ENCODE assay signal across 9 cellular contexts in the genomic region with DNA sequence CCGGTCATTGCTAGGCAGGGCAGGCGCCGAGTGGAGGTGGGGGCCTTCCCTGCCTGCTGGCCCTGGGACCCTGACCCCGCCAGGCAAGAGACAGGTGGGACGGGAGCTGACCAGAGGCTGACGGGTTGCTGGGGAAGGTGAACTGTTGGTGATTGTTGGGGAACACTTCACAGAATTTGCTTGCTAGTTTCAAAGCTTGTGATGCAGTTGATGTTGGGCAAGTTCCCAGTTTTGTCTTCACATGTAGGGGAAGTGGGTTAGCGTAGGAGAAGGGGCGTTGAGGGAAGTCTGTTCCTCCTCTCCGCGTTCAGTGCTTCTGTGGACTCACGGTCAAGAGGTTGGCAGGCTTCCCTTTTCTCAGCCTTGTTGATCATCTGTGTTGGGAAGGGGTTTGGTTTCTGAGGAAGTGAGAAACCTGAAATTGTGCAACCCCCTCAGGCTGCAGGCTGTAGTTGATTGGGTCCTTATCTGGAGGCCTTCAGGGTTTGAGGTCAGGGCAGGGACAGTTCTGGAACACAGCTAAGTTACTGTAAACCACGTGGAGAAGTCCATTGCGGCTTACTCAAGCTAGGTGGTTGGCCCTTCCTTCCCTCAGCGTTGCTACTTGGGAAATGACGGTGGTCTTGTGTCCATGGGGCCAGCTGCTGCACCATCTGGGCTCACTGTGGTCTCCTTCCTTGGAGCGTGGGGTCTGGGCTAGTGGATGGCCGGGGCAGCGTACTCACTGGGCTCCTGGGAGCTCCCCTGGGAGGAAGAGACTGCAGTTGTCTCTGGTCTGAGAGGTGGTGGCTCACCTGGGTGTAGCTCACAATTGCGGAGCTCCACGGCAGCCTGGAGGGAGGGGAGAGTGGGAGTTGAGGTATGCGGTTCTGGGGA. TPM values are rescaled to one million over a fixed set of nuclear protein-coding genes. Genes with fewer than 3 reads are reported as not detected.
DNase-seq lines count a peak whose midpoint lies in the region; ATAC-seq and TF ChIP-seq lines count a peak whose summit lies in the region.
"Had no signal": no experiment of that assay in that cellular context is flagged by ENCODE, and none has a peak within 500 bp of the region (broad histone marks: within the 10 kb centered on the region; RNA-seq: fewer than 3 reads in every experiment).

No MANE protein-coding gene starts in this region.

- H3K36me3 ChIP-seq in right lobe of liver = peaks cover 12 to 48% (median 30%) of the 10 kb centered on the region in 4 donors

- peak overlapping the region; percentile 86 to 98 (median 91) for H3K27ac ChIP-seq in right lobe of liver

- intact Hi-C loops in right lobe of liver (cut with DNase I) = no loop called here

- H3K27me3 ChIP-seq in right lobe of liver = no peaks in the 10 kb centered on the region

- peaks cover 0 to 81% (median 46%) of the 10 kb centered on the region in 4 donors for H3K4me1 ChIP-seq in right lobe of liver

- TF ChIP-seq CTCF in GM13976 (IDR thresholded peaks at IDR 0.05; ENCODE audit: borderline replicate concordance, control extremely low read depth, extremely low read depth, insufficient read depth, missing control alignments) = no peak
- no peak for TF ChIP-seq CTCF in cardiac fibroblast (IDR thresholded peaks at IDR 0.05; ENCODE audit: low read depth, low read length)
- no peak for TF ChIP-seq CTCF in right lobe of liver (IDR thresholded peaks at IDR 0.05)

- no peaks in the 10 kb centered on the region for H3K9me3 ChIP-seq in right lobe of liver

- in situ Hi-C loops in GM13976 (cut with MboI; ENCODE audit: low sequenced_read_pairs, unreplicated experiment) = no loop called here

- peak; percentile 45 for TF ChIP-seq POLR2A in right lobe of liver (IDR thresholded peaks at IDR 0.05)

- DNase-seq in GM13976 (ENCODE audit: low spot score) = peak; percentile 76
- DNase-seq in SIG-M5 treated with dmso at 0.1 percent for 504 hours (lab: John Stamatoyannopoulos, UW; ENCODE audit: unreplicated experiment) = peak; percentile 99
- DNase-seq in cardiac fibroblast (ENCODE audit: low read depth in 2 of 2) = peak; percentile 94 to 100
- DNase-seq in right lobe of liver = peak; percentile 62 to 77 (median 74)
- peak; percentile 74 for DNase-seq in stimulated activated CD8-positive, alpha-beta memory T cell treated with anti-CD3 and anti-CD28 coated beads, Interleukin-4, amount 100 ng/mL, for 48 hours
- no peak for DNase-seq in epidermal melanocyte (ENCODE audit: insufficient read length, low spot score)
- no peak for DNase-seq in islet precursor cell

- H3K4me3 ChIP-seq in cardiac fibroblast (replicated peaks in 1 of 2; ENCODE audit: low read depth in 2 of 2, low read length in 2 of 2) (no peak overlapping the region), right lobe of liver (no peak overlapping the region)

- peak; percentile 37 for ATAC-seq in HG02938 (IDR thresholded peaks at IDR 0.05; ENCODE audit: unreplicated experiment)
- ATAC-seq in right lobe of liver = peak; percentile 37 to 50 (median 43)

- 29% methylated on average over 14 of the region's 21 CpGs for WGBS in right lobe of liver (ENCODE audit: insufficient coverage, low coverage, low lambda C conversion rate, missing lambda C conversion rate)

RNA-seq across cellular contexts. Expression of a gene that starts 7.5 kb away (rescaled TPM):
- total RNA-seq in right lobe of liver = 100 to 1,000 TPM; 399 to 706 (median 486) TPM

RNA-seq across cellular contexts. Expression of a gene that starts 14.7 kb away (rescaled TPM):
- 1 to 10 TPM; 1.3 to 8.7 (median 6.2) TPM for total RNA-seq in right lobe of liver
- total RNA-seq: activated CD8-positive, alpha-beta memory T cell treated with anti-CD3 and anti-CD28 coated beads for 36 hours had no signal

RNA-seq across cellular contexts. Expression of a gene that starts 17.0 kb away (rescaled TPM):
- total RNA-seq in right lobe of liver = 10 to 100 TPM; 11.8 to 31.9 (median 17.9) TPM

RNA-seq across cellular contexts. Expression of a gene that starts 18.8 kb away (rescaled TPM):
- 10 to 100 TPM; 26.6 to 57.7 (median 32.9) TPM for total RNA-seq in right lobe of liver

RNA-seq across cellular contexts. Expression of a gene that starts 34.4 kb away (rescaled TPM):
- 1 to 10 TPM in 3 of 6 experiments, under 1 TPM in 3; 0.61 to 4.9 (median 0.98) TPM for total RNA-seq in right lobe of liver
- total RNA-seq: activated CD8-positive, alpha-beta memory T cell treated with anti-CD3 and anti-CD28 coated beads for 36 hours had no signal

Comparison
In these comparisons a context has a peak if more than half of its experiments do, and no peak if none do; other contexts are left out.
1. DNase-seq: peak in GM13976 (single experiment), SIG-M5 treated with dmso at 0.1 percent for 504 hours (single experiment), cardiac fibroblast (2 of 2), right lobe of liver (3 of 3) and stimulated activated CD8-positive, alpha-beta memory T cell treated with anti-CD3 and anti-CD28 coated beads, Interleukin-4, amount 100 ng/mL, for 48 hours (single experiment); none in epidermal melanocyte (single experiment) and islet precursor cell (single experiment).